In genomic region chr2:38671946-38672345, GRCh38 we compare ENCODE assay signal across 14 cellular contexts.
"Had no signal": no experiment of that assay in that cellular context is flagged by ENCODE, and none has a peak within 500 bp of the region (broad histone marks: within the 10 kb centered on the region; RNA-seq: fewer than 3 reads in every experiment).

No MANE protein-coding gene starts in this region.

- H3K4me3 ChIP-seq: body of pancreas, ovary, suprapubic skin had no signal

- H3K27ac Mint-ChIP-seq: type B pancreatic cell had no signal

- H3K27me3 Mint-ChIP-seq: type B pancreatic cell had no signal

- H3K9me3 ChIP-seq: body of pancreas, ovary, suprapubic skin had no signal

- H3K27me3 ChIP-seq: body of pancreas, ovary, suprapubic skin had no signal

- H3K36me3 ChIP-seq: ovary had no signal

- H3K27ac ChIP-seq: body of pancreas, epithelial cell of prostate, ovary, suprapubic skin had no signal

- H3K9me3 Mint-ChIP-seq: activated naive CD4-positive, alpha-beta T cell treated with anti-CD3 and anti-CD28 coated beads for 36 hours; neural crest cell; type B pancreatic cell; WTC11 had no signal

- DNase-seq: activated naive CD4-positive, alpha-beta T cell treated with anti-CD3 and anti-CD28 coated beads for 36 hours; body of pancreas; central memory CD4-positive, alpha-beta T cell; cortex of kidney; effector CD8-positive, alpha-beta T cell; left ventricle myocardium superior; ovary; stimulated activated CD4-positive, alpha-beta T cell treated with anti-CD3 and anti-CD28 coated beads, Interleukin-2, amount 100 ng/mL, for 48 hours; stimulated activated naive CD8-positive, alpha-beta T cell treated with anti-CD3 and anti-CD28 coated beads, Interleukin-15, Interleukin-2, amounts not matched to agents 100 U/mL and 50 U/mL, for 24 hours had no signal

- H3K4me3 Mint-ChIP-seq: activated naive CD4-positive, alpha-beta T cell treated with anti-CD3 and anti-CD28 coated beads for 36 hours; neural crest cell; type B pancreatic cell; WTC11 had no signal

- ATAC-seq: body of pancreas; left ventricle myocardium superior; stimulated activated naive CD8-positive, alpha-beta T cell treated with anti-CD3 and anti-CD28 coated beads, Interleukin-15, Interleukin-2, amounts not matched to agents 100 U/mL and 50 U/mL, for 24 hours had no signal
